ENCODE assay signal across 31 cellular contexts in genomic region chr3:106296111-106296510, GRCh38.
"Had no signal": no experiment of that assay in that cellular context is flagged by ENCODE, and none has a peak within 500 bp of the region (broad histone marks: within the 10 kb centered on the region; RNA-seq: fewer than 3 reads in every experiment).

No MANE protein-coding gene starts in this region.

- DNase-seq: activated CD4-positive, alpha-beta memory T cell treated with anti-CD3 and anti-CD28 coated beads, Interleukin-2, amount 10 ng/mL, durations not matched to agents 7 days and 5 days; activated CD4-positive, alpha-beta T cell treated with anti-CD3 and anti-CD28 coated beads, Interleukin-2, amount 10 ng/mL, durations not matched to agents 7 days and 5 days; activated CD4-positive, CD25-positive, alpha-beta regulatory T cell treated with anti-CD3 and anti-CD28 coated beads, Interleukin-2, amount 50 U/mL, for 72 hours; activated CD8-positive, alpha-beta memory T cell treated with anti-CD3 and anti-CD28 coated beads, Interleukin-2, amount 50 U/mL, for 48 hours; activated gamma-delta T cell; activated naive CD4-positive, alpha-beta T cell treated with anti-CD3 and anti-CD28 coated beads, Interleukin-2, amount 10 ng/mL, durations not matched to agents 7 days and 5 days; activated naive CD8-positive, alpha-beta T cell treated with anti-CD3 and anti-CD28 coated beads, Interleukin-2, amount 10 ng/mL, durations not matched to agents 7 days and 5 days; activated T-cell treated with anti-CD3 and anti-CD28 coated beads, Interleukin-2, amount 50 U/mL, for 24 hours; cortex of kidney; effector memory CD8-positive, alpha-beta T cell; foreskin fibroblast; head of caudate nucleus; hippocampal formation; immature natural killer cell; kidney; left lung; lower lobe of right lung; mesendoderm; natural killer cell; retina; sigmoid colon; small intestine; stimulated activated CD4-positive, alpha-beta T cell treated with anti-CD3 and anti-CD28 coated beads, Interleukin-4, amount 100 ng/mL, for 4 hours; stimulated activated CD8-positive, alpha-beta memory T cell treated with anti-CD3 and anti-CD28 coated beads, Interleukin-4, amount 100 ng/mL, for 48 hours; T-helper 1 cell; WERI-Rb-1 had no signal

- H3K27ac ChIP-seq: ascending aorta, left lung, lower lobe of right lung, neutrophil, sigmoid colon, tibial nerve, WERI-Rb-1 had no signal

- H3K27ac Mint-ChIP-seq: activated CD4-positive, alpha-beta memory T cell treated with anti-CD3 and anti-CD28 coated beads, Interleukin-2, amount 10 ng/mL, durations not matched to agents 7 days and 5 days; activated CD4-positive, alpha-beta T cell treated with anti-CD3 and anti-CD28 coated beads, Interleukin-2, amount 10 ng/mL, durations not matched to agents 7 days and 5 days; activated naive CD4-positive, alpha-beta T cell treated with anti-CD3 and anti-CD28 coated beads, Interleukin-2, amount 10 ng/mL, durations not matched to agents 7 days and 5 days; activated naive CD8-positive, alpha-beta T cell treated with anti-CD3 and anti-CD28 coated beads, Interleukin-2, amount 10 ng/mL, durations not matched to agents 7 days and 5 days; activated T-cell treated with anti-CD3 and anti-CD28 coated beads, Interleukin-2, amount 50 U/mL, for 24 hours; effector memory CD8-positive, alpha-beta T cell; immature natural killer cell; natural killer cell; stimulated activated memory B cell treated with anti-CD40 and anti-IgM and Interleukin-4, amounts not matched to agents 10 μg/mL and 1 μg/mL and 100 μg/mL, for 72 hours had no signal

- H3K9me3 ChIP-seq: ascending aorta, left lung, lower lobe of right lung, neutrophil, sigmoid colon, tibial nerve had no signal

- H3K4me1 ChIP-seq: ascending aorta, left lung, lower lobe of right lung had no signal

- H3K27me3 Mint-ChIP-seq: activated CD4-positive, alpha-beta memory T cell treated with anti-CD3 and anti-CD28 coated beads, Interleukin-2, amount 10 ng/mL, durations not matched to agents 7 days and 5 days; activated CD4-positive, alpha-beta T cell treated with anti-CD3 and anti-CD28 coated beads, Interleukin-2, amount 10 ng/mL, durations not matched to agents 7 days and 5 days; activated naive CD4-positive, alpha-beta T cell treated with anti-CD3 and anti-CD28 coated beads, Interleukin-2, amount 10 ng/mL, durations not matched to agents 7 days and 5 days; activated naive CD8-positive, alpha-beta T cell treated with anti-CD3 and anti-CD28 coated beads, Interleukin-2, amount 10 ng/mL, durations not matched to agents 7 days and 5 days; activated T-cell treated with anti-CD3 and anti-CD28 coated beads, Interleukin-2, amount 50 U/mL, for 24 hours; brain; effector memory CD8-positive, alpha-beta T cell; stimulated activated memory B cell treated with anti-CD40 and anti-IgM and Interleukin-4, amounts not matched to agents 10 μg/mL and 1 μg/mL and 100 μg/mL, for 72 hours had no signal

- H3K36me3 Mint-ChIP-seq: brain; natural killer cell; stimulated activated memory B cell treated with anti-CD40 and anti-IgM and Interleukin-4, amounts not matched to agents 10 μg/mL and 1 μg/mL and 100 μg/mL, for 72 hours had no signal

- H3K9me3 Mint-ChIP-seq: brain; effector memory CD8-positive, alpha-beta T cell; immature natural killer cell; natural killer cell; stimulated activated memory B cell treated with anti-CD40 and anti-IgM and Interleukin-4, amounts not matched to agents 10 μg/mL and 1 μg/mL and 100 μg/mL, for 72 hours had no signal

- ATAC-seq: effector memory CD8-positive, alpha-beta T cell; left lung; lower lobe of right lung; natural killer cell; stimulated activated memory B cell treated with anti-CD40 and anti-IgM and Interleukin-4, amounts not matched to agents 10 μg/mL and 1 μg/mL and 100 μg/mL, for 72 hours had no signal

- H3K27me3 ChIP-seq: ascending aorta, left lung, neutrophil, sigmoid colon, tibial nerve had no signal

- H3K4me3 Mint-ChIP-seq: activated CD4-positive, alpha-beta memory T cell treated with anti-CD3 and anti-CD28 coated beads, Interleukin-2, amount 10 ng/mL, durations not matched to agents 7 days and 5 days; activated CD4-positive, alpha-beta T cell treated with anti-CD3 and anti-CD28 coated beads, Interleukin-2, amount 10 ng/mL, durations not matched to agents 7 days and 5 days; activated naive CD4-positive, alpha-beta T cell treated with anti-CD3 and anti-CD28 coated beads, Interleukin-2, amount 10 ng/mL, durations not matched to agents 7 days and 5 days; activated naive CD8-positive, alpha-beta T cell treated with anti-CD3 and anti-CD28 coated beads, Interleukin-2, amount 10 ng/mL, durations not matched to agents 7 days and 5 days; activated T-cell treated with anti-CD3 and anti-CD28 coated beads, Interleukin-2, amount 50 U/mL, for 24 hours; brain; effector memory CD8-positive, alpha-beta T cell; immature natural killer cell; natural killer cell; stimulated activated memory B cell treated with anti-CD40 and anti-IgM and Interleukin-4, amounts not matched to agents 10 μg/mL and 1 μg/mL and 100 μg/mL, for 72 hours had no signal
